28 cellular contexts compared by ENCODE assay signal in the genomic region with DNA sequence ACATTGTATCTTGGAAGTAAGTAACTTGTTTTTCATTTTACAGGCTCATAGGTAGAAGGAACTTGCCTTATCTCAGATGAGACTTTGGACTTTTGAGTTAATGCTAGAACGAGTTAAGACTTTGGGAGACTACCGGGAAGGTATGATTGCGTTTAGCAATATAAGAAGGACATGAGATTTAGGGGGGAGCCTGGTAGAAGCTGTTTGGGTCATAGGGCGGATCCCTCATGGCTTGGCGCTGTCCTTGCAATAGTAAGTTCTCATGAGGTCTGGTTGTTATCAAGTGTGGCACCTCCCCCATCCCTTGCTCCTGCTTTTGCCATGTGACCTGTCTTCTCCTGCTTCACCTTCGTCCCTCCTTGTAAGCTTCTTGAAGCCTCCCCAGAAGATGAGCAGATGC.
"Had no signal": no experiment of that assay in that cellular context is flagged by ENCODE, and none has a peak within 500 bp of the region (broad histone marks: within the 10 kb centered on the region; RNA-seq: fewer than 3 reads in every experiment).

No MANE protein-coding gene starts in this region.

- H3K27me3 ChIP-seq: left lung, neural progenitor cell, neutrophil, right lobe of liver, suprapubic skin, tibial artery, uterus had no signal

- H3K27ac Mint-ChIP-seq: natural killer cell; nephron progenitor cell; neural progenitor cell; stimulated activated naive B cell treated with anti-CD40 and anti-IgM and Interleukin-4, amounts not matched to agents 10 μg/mL and 1 μg/mL and 100 μg/mL, for 72 hours; type B pancreatic cell had no signal

- H3K27me3 Mint-ChIP-seq: stimulated activated naive B cell treated with anti-CD40 and anti-IgM and Interleukin-4, amounts not matched to agents 10 μg/mL and 1 μg/mL and 100 μg/mL, for 72 hours; type B pancreatic cell had no signal

- H3K36me3 ChIP-seq: left lung, lower lobe of right lung, neural progenitor cell, neutrophil, right lobe of liver, suprapubic skin, thoracic aorta, tibial artery, uterus had no signal

- H3K9ac ChIP-seq: neural progenitor cell, parathyroid adenoma had no signal

- H3K9me3 ChIP-seq: left lung, lower lobe of right lung, neutrophil, psoas muscle, right lobe of liver, suprapubic skin, thoracic aorta, tibial artery, uterus had no signal

- H3K79me2 ChIP-seq: parathyroid adenoma had no signal

- H3K9me3 Mint-ChIP-seq: nephron progenitor cell, neural progenitor cell had no signal

- H3K27ac ChIP-seq: left lung, lower lobe of right lung, neural progenitor cell, neutrophil, parathyroid adenoma, psoas muscle, right lobe of liver, suprapubic skin, thoracic aorta, tibial artery had no signal

- DNase-seq: hippocampal formation; kidney glomerular epithelial cell; left cardiac atrium; left lung; lower lobe of right lung; mammary epithelial cell; mesenchymal stem cell; naive B cell; natural killer cell; nephron progenitor cell; occipital lobe; psoas muscle; right lobe of liver; stimulated activated CD4-positive, alpha-beta T cell treated with anti-CD3 and anti-CD28 coated beads, Interleukin-12 subunit alpha, Interleukin-12 subunit beta, amount 100 ng/mL, for 4 hours; stimulated activated CD4-positive, alpha-beta T cell treated with anti-CD3 and anti-CD28 coated beads, Interleukin-15, amount 100 ng/mL, for 24 hours; stimulated activated CD4-positive, alpha-beta T cell treated with anti-CD3 and anti-CD28 coated beads, Interleukin-2, amount 100 ng/mL, for 24 hours; stimulated activated CD4-positive, alpha-beta T cell treated with anti-CD3 and anti-CD28 coated beads, Interleukin-4, amount 100 ng/mL, for 1 hour; stimulated activated naive B cell treated with anti-CD40 and anti-IgM and Interleukin-4, amounts not matched to agents 10 μg/mL and 1 μg/mL and 100 μg/mL, for 72 hours; stimulated activated naive CD8-positive, alpha-beta T cell treated with anti-CD3 and anti-CD28 coated beads, Interleukin-15, Interleukin-2, amounts not matched to agents 100 U/mL and 50 U/mL, for 24 hours; tibial artery; uterus had no signal

- H3K4me2 ChIP-seq: neural progenitor cell had no signal

- H3K4me1 Mint-ChIP-seq: naive B cell; natural killer cell; nephron progenitor cell; neural progenitor cell; stimulated activated naive B cell treated with anti-CD40 and anti-IgM and Interleukin-4, amounts not matched to agents 10 μg/mL and 1 μg/mL and 100 μg/mL, for 72 hours had no signal

- H3K4me1 ChIP-seq: left lung, lower lobe of right lung, parathyroid adenoma, psoas muscle, right lobe of liver, suprapubic skin, tibial artery, uterus had no signal

- H2AFZ ChIP-seq: neural progenitor cell, parathyroid adenoma had no signal

- FAIRE-seq: keratinocyte had no signal

- H3K4me3 ChIP-seq: left lung, lower lobe of right lung, neural progenitor cell, psoas muscle, right lobe of liver, suprapubic skin, thoracic aorta, tibial artery, uterus had no signal

- H3K36me3 Mint-ChIP-seq: naive B cell; natural killer cell; neural progenitor cell; stimulated activated naive B cell treated with anti-CD40 and anti-IgM and Interleukin-4, amounts not matched to agents 10 μg/mL and 1 μg/mL and 100 μg/mL, for 72 hours; type B pancreatic cell had no signal

- H3K4me3 Mint-ChIP-seq: naive B cell; natural killer cell; nephron progenitor cell; neural progenitor cell; stimulated activated naive B cell treated with anti-CD40 and anti-IgM and Interleukin-4, amounts not matched to agents 10 μg/mL and 1 μg/mL and 100 μg/mL, for 72 hours; type B pancreatic cell had no signal
